Comparison of ENCODE assay signal across 36 cellular contexts in the genomic region with DNA sequence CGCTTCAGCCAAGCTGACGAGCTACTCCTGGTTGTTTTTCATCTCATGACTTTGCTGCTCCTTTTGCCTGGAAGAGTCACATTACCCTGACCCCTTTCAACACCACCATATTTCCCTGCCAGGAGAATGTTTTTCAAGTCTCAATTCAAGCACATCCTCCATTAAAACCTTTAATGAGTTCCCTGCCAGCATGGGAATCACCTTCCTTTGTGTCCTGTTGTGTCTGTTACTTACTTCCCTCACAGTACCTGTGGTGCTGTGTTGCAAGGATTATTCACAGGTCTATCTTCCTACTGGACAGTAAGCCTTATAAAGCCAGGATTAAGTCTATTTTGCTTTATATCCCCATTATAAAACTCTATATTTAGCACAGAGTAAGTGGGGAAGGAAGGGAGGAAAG. TPM values are rescaled to one million over a fixed set of nuclear protein-coding genes. Genes with fewer than 3 reads are reported as not detected.
"Had no signal": no experiment of that assay in that cellular context is flagged by ENCODE, and none has a peak within 500 bp of the region (broad histone marks: within the 10 kb centered on the region; RNA-seq: fewer than 3 reads in every experiment).

No MANE protein-coding gene starts in this region.

- H3K4me1 ChIP-seq: esophagus muscularis mucosa, foreskin keratinocyte, gastroesophageal sphincter, heart left ventricle, left lung, parathyroid adenoma, prostate gland, right atrium auricular region, suprapubic skin, transverse colon, upper lobe of right lung, vagina had no signal

- H3K4me3 Mint-ChIP-seq: mesothelial cell of epicardium; naive B cell; natural killer cell treated with Interleukin-12 subunit alpha and Interleukin-12 subunit beta and Interleukin-15 and Interleukin-18, amount 100 ng/mL, for 72 hours; neural crest cell; stimulated activated naive CD8-positive, alpha-beta T cell treated with anti-CD3 and anti-CD28 coated beads, Interleukin-15, amount 100 ng/mL, for 72 hours had no signal

- H3K9ac ChIP-seq: parathyroid adenoma had no signal

- H3K4me2 ChIP-seq: hepatocyte, smooth muscle cell had no signal

- H3K4me1 Mint-ChIP-seq: mesothelial cell of epicardium; naive B cell; neural crest cell; stimulated activated naive CD8-positive, alpha-beta T cell treated with anti-CD3 and anti-CD28 coated beads, Interleukin-15, amount 100 ng/mL, for 72 hours had no signal

- ATAC-seq: foreskin keratinocyte; gastroesophageal sphincter; heart left ventricle; left cardiac atrium; left lung; mucosa of descending colon; natural killer cell treated with Interleukin-12 subunit alpha and Interleukin-12 subunit beta and Interleukin-15 and Interleukin-18, amount 100 ng/mL, for 72 hours; sciatic nerve; stimulated activated naive CD8-positive, alpha-beta T cell treated with anti-CD3 and anti-CD28 coated beads, Interleukin-15, amount 100 ng/mL, for 72 hours; upper lobe of right lung had no signal

- H3K27me3 Mint-ChIP-seq: natural killer cell treated with Interleukin-12 subunit alpha and Interleukin-12 subunit beta and Interleukin-15 and Interleukin-18, amount 100 ng/mL, for 72 hours; stimulated activated naive CD8-positive, alpha-beta T cell treated with anti-CD3 and anti-CD28 coated beads, Interleukin-15, amount 100 ng/mL, for 72 hours had no signal

- H3K4me3 ChIP-seq: dorsolateral prefrontal cortex, esophagus muscularis mucosa, gastroesophageal sphincter, heart left ventricle, hepatocyte, left lung, mucosa of descending colon, prostate gland, right atrium auricular region, smooth muscle cell, suprapubic skin, transverse colon, upper lobe of right lung, vagina had no signal

- DNase-seq: dorsolateral prefrontal cortex; effector CD4-positive, alpha-beta T cell; foreskin keratinocyte; heart left ventricle; left cardiac atrium; left lung; mesenchymal stem cell; mucosa of descending colon; naive B cell; stimulated activated CD4-positive, alpha-beta T cell treated with anti-CD3 and anti-CD28 coated beads, Interleukin-12 subunit alpha, Interleukin-12 subunit beta, amount 100 ng/mL, for 4 hours; stimulated activated CD4-positive, alpha-beta T cell treated with anti-CD3 and anti-CD28 coated beads, Interleukin-1b, Interleukin-23, amount 100 ng/mL, for 48 hours; stimulated activated CD4-positive, alpha-beta T cell treated with anti-CD3 and anti-CD28 coated beads, Interleukin-4, amount 100 ng/mL, for 1 hour; stimulated activated CD8-positive, alpha-beta memory T cell treated with anti-CD3 and anti-CD28 coated beads, Interleukin-4, amount 100 ng/mL, for 48 hours; stimulated activated naive CD4-positive, alpha-beta T cell; stimulated activated naive CD8-positive, alpha-beta T cell treated with anti-CD3 and anti-CD28 coated beads, Interleukin-15, amount 100 ng/mL, for 72 hours; transverse colon; upper lobe of right lung had no signal

- H3K27ac ChIP-seq: dorsolateral prefrontal cortex, esophagus muscularis mucosa, foreskin keratinocyte, gastroesophageal sphincter, heart left ventricle, hepatocyte, left lung, parathyroid adenoma, prostate gland, right atrium auricular region, suprapubic skin, transverse colon, upper lobe of right lung, vagina had no signal

- H3K27ac Mint-ChIP-seq: mesothelial cell of epicardium; natural killer cell treated with Interleukin-12 subunit alpha and Interleukin-12 subunit beta and Interleukin-15 and Interleukin-18, amount 100 ng/mL, for 72 hours had no signal

- H3K36me3 Mint-ChIP-seq: mesothelial cell of epicardium; naive B cell; natural killer cell treated with Interleukin-12 subunit alpha and Interleukin-12 subunit beta and Interleukin-15 and Interleukin-18, amount 100 ng/mL, for 72 hours had no signal

- H3K79me2 ChIP-seq: hepatocyte, parathyroid adenoma had no signal

- H3K27me3 ChIP-seq: esophagus muscularis mucosa, heart left ventricle, hepatocyte, left lung, right atrium auricular region, suprapubic skin, transverse colon, vagina had no signal

- H3K36me3 ChIP-seq: esophagus muscularis mucosa, gastroesophageal sphincter, heart left ventricle, left lung, prostate gland, right atrium auricular region, suprapubic skin, transverse colon, upper lobe of right lung, vagina had no signal

- H2AFZ ChIP-seq: hepatocyte, parathyroid adenoma had no signal

- H3K9me3 ChIP-seq: left lung, mucosa of descending colon, prostate gland, suprapubic skin, transverse colon, upper lobe of right lung, vagina had no signal

RNA-seq across cellular contexts. Expression of gene SLC35F4, which starts 13.6 kb away (rescaled TPM):
- total RNA-seq: endothelial cell of umbilical vein; epithelial cell of proximal tubule; fibroblast of lung; foreskin keratinocyte; gastroesophageal sphincter; heart left ventricle; kidney epithelial cell; left cardiac atrium; left lung; lung microvascular endothelial cell; mesothelial cell of epicardium; mucosa of descending colon; natural killer cell treated with Interleukin-12 subunit alpha and Interleukin-12 subunit beta and Interleukin-15 and Interleukin-18, amount 100 ng/mL, for 72 hours; osteoblast; right atrium auricular region; sciatic nerve; smooth muscle cell; suprapubic skin; transverse colon; upper lobe of right lung; vagina had no signal
